ENCODE assay signal across 9 cellular contexts in genomic region chr4:8201341-8201781, GRCh38. TPM values are rescaled to one million over a fixed set of nuclear protein-coding genes. Genes with fewer than 3 reads are reported as not detected.
DNase-seq lines count a peak whose midpoint lies in the region; ATAC-seq lines count a peak whose summit lies in the region.
"Had no signal": no experiment of that assay in that cellular context is flagged by ENCODE, and none has a peak within 500 bp of the region (broad histone marks: within the 10 kb centered on the region; RNA-seq: fewer than 3 reads in every experiment).

No MANE protein-coding gene starts in this region.

- H2BK12ac ChIP-seq in trophoblast cell (ENCODE audit: low read length) = no peak overlapping the region

- no peaks in the 10 kb centered on the region for H3K9me3 Mint-ChIP-seq in activated naive CD8-positive, alpha-beta T cell (ENCODE audit: low read depth)

- no peak overlapping the region for H3K27ac Mint-ChIP-seq in activated naive CD8-positive, alpha-beta T cell

- no peaks in the 10 kb centered on the region for H3K27me3 Mint-ChIP-seq in activated naive CD8-positive, alpha-beta T cell

- peak overlapping the region; percentile 69 for H3K27ac ChIP-seq in KOPT-K1 (ENCODE audit: low read depth, low read length, poor library complexity, severe bottlenecking)
- H3K27ac ChIP-seq in trophoblast cell (ENCODE audit: low read depth, low read length) = no peak overlapping the region

- H3K4me2 ChIP-seq in trophoblast cell (ENCODE audit: low read length) = no peak overlapping the region

- H2AK5ac ChIP-seq in trophoblast cell (ENCODE audit: low read length) = no peak overlapping the region

- no peak overlapping the region for H3K23ac ChIP-seq in trophoblast cell (ENCODE audit: low read length)

- peak; percentile 31 for ATAC-seq in GM19463 (IDR thresholded peaks at IDR 0.05; ENCODE audit: unreplicated experiment)

- no peak overlapping the region for H3K4ac ChIP-seq in trophoblast cell (ENCODE audit: low read depth, low read length)

- H3K79me1 ChIP-seq in trophoblast cell (ENCODE audit: low read length) = peaks cover 33% of the 10 kb centered on the region

- H3K4me1 Mint-ChIP-seq in activated naive CD8-positive, alpha-beta T cell (ENCODE audit: low read depth) = peaks cover 42% of the 10 kb centered on the region

- H3K9me3 ChIP-seq in KOPT-K1 (ENCODE audit: insufficient read depth, low read length, poor library complexity, severe bottlenecking) (no peaks in the 10 kb centered on the region), trophoblast cell (ENCODE audit: insufficient read depth, low read depth, low read length) (peaks cover 4% of the 10 kb centered on the region)
- H3K9me3 ChIP-seq: pancreas had no signal

- H3K4me3 ChIP-seq in trophoblast cell (ENCODE audit: low read depth, low read length) = no peak overlapping the region

- H3K14ac ChIP-seq in trophoblast cell (ENCODE audit: low read length) = no peak overlapping the region

- no peaks in the 10 kb centered on the region for H3K36me3 Mint-ChIP-seq in activated naive CD8-positive, alpha-beta T cell

- peak overlapping the region; percentile 90 for H3K4me3 Mint-ChIP-seq in activated naive CD8-positive, alpha-beta T cell

- peak overlapping the region; percentile 11 for H3K18ac ChIP-seq in trophoblast cell (ENCODE audit: low read length)

- DNase-seq in AML-193 (lab: John Stamatoyannopoulos, UW) = peak; percentile 9 to 13
- DNase-seq in trophoblast cell = no peak
- no peak for DNase-seq in NCI-H1436 treated with DMSO at 0.1 percent for 48 hours (lab: John Stamatoyannopoulos, UW)
- no peak for DNase-seq in cortex of kidney (lab: John Stamatoyannopoulos, UW)
- DNase-seq in foreskin melanocyte = no peak

- H3K36me3 ChIP-seq in KOPT-K1 (ENCODE audit: insufficient read depth, low read length) (no peaks in the 10 kb centered on the region; the same call in 1 of the 2 replicates), trophoblast cell (ENCODE audit: control insufficient read depth in 1 of 2, insufficient read depth in 2 of 2, low read length in 2 of 2) (peaks cover 0 to 2% of the 10 kb centered on the region in 2 experiments)
- H3K36me3 ChIP-seq: pancreas had no signal

- peaks cover 15% of the 10 kb centered on the region for H3K79me2 ChIP-seq in trophoblast cell (ENCODE audit: control insufficient read depth, insufficient read depth, low read length, poor library complexity)

- H2BK120ac ChIP-seq in trophoblast cell (ENCODE audit: insufficient read depth, low read length, poor library complexity) = peak overlapping the region; percentile 11

- peak overlapping the region; percentile 16 for H4K91ac ChIP-seq in trophoblast cell (ENCODE audit: low read depth, low read length)

- H4K12ac ChIP-seq in trophoblast cell (ENCODE audit: low read depth, low read length) = no peak overlapping the region

- no peaks in the 10 kb centered on the region for H3K27me3 ChIP-seq in trophoblast cell (ENCODE audit: insufficient read depth, low read length)
- H3K27me3 ChIP-seq: pancreas had no signal

- WGBS in trophoblast cell (ENCODE audit: extremely low coverage, insufficient coverage, insufficient read length) = no CpG with 5 or more reads among the region's 9 CpGs

- no peak overlapping the region for H3K9ac ChIP-seq in trophoblast cell (ENCODE audit: low read length)

- peaks cover 43 to 51% of the 10 kb centered on the region in 2 experiments for H3K4me1 ChIP-seq in trophoblast cell (ENCODE audit: control insufficient read depth in 1 of 2, insufficient read depth in 2 of 2, low read length in 2 of 2)

- no peak overlapping the region for H2BK5ac ChIP-seq in trophoblast cell (ENCODE audit: low read depth, low read length, poor library complexity)

- no peak overlapping the region for H4K8ac ChIP-seq in trophoblast cell (ENCODE audit: low read depth, low read length)

- H2AFZ ChIP-seq in trophoblast cell (ENCODE audit: insufficient read depth, low read length, poor library complexity) = no peak overlapping the region

RNA-seq across cellular contexts. Expression of gene SH3TC1, which starts 2.3 kb away (rescaled TPM):
- polyA plus RNA-seq in trophoblast cell (2013) = 12.8 and 13.1 TPM in 2 replicates

RNA-seq across cellular contexts. Expression of gene ABLIM2, which starts 42.7 kb away (rescaled TPM):
- polyA plus RNA-seq in trophoblast cell (2013) = 3.0 and 3.2 TPM in 2 replicates

Comparison
In these comparisons a context has a peak if more than half of its experiments do, and no peak if none do; other contexts are left out.
1. DNase-seq: peak in AML-193 (2 of 2); none in trophoblast cell (0 of 2), NCI-H1436 treated with DMSO at 0.1 percent for 48 hours (single experiment), cortex of kidney (single experiment) and foreskin melanocyte (single experiment).